1 cellular context compared by ENCODE assay signal in genomic region chr14:36647417-36647826, GRCh38.
TF ChIP-seq lines count a peak whose summit lies in the region.

No MANE protein-coding gene starts in this region.

TF ChIP-seq in K562, 482 proteins besides CTCF, POLR2A, EP300 and RAD21:
- peak in 1 of 2 experiments; percentile 8 for TF ChIP-seq E2F6 (IDR thresholded peaks at IDR 0.05; ENCODE audit: borderline replicate concordance in 1 of 2, extremely low read depth in 1 of 2, insufficient read depth in 1 of 2, insufficient read length in 1 of 2, low read depth in 1 of 2, low read length in 1 of 2, poor library complexity in 1 of 2, severe bottlenecking in 1 of 2)
- TF ChIP-seq SMAD4 (CRISPR knock-in tag; conservative IDR thresholded peaks at IDR 0.05) = no peak
